Comparison of ENCODE assay signal across 1 cellular context in the genomic region with DNA sequence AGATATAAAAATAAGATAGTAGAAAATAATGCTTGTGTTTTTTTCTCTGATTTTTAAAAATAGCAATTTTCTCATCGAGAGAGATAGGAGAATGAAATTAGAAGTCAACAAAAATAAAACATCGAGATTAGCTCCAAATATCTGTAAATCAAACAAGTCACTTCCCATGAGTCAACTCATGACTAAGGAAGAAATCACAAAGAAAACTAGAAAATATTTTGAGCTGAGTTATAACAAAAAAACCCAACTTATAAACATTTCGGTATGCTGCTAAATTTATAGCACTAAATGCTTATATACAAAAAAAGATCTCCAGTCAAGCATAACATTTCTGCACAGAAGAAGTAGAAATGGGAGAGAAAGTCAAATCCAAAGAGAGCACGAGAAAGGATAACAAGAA.
TF ChIP-seq lines count a peak whose summit lies in the region.

No MANE protein-coding gene starts in this region.

TF ChIP-seq in endothelial cell of umbilical vein, 7 proteins besides CTCF, POLR2A, EP300 and RAD21:
- TF ChIP-seq MYC (IDR thresholded peaks at IDR 0.05; ENCODE audit: low read depth, low read length) (no peak), FOS (IDR thresholded peaks at IDR 0.05; ENCODE audit: borderline replicate concordance, insufficient read depth, low read length) (peak; percentile 78), JUN (IDR thresholded peaks at IDR 0.05; ENCODE audit: borderline replicate concordance, insufficient read depth, insufficient read length, low read depth) (peak; percentile 67), GATA2 (IDR thresholded peaks at IDR 0.05; ENCODE audit: insufficient read depth, insufficient read length, low read depth, low read length) (peak; percentile 74)
